15 cellular contexts compared by ENCODE assay signal in the genomic region with DNA sequence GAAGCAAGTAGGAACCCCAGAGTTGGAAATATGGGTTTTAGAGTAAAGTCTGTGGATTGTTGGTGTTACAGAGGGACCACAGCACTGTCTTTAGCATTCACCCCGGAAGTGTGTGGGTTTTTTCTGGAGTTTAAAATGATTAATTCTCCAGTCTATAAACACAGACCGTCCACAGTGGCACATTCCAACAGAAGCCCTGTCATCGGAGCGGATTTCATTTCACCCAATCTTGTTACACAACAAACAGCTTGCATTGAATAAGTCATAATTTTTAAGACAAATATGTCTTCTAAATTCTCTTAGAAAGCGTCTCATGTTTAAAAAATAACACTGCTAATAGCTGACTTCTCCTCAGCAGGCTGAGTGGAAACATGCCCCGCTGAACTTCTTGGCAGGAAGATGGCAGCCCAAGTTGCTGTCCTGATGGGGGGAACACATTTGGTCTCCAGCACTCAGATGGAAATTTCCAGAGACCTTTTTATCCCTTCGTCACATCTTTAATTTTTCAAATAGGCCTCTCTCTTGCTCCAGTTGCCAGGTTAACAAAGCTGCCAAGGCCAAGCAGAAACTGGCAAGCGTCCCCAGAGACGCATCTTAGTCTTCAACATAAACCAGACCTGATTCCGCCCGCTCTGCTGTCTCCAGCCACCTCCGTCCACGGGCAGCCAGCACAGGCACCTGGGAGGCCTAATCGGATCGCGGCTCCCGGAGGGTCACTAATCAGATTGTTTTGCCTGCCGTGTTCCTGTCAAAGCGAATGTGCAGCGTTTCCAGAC. TPM values are rescaled to one million over a fixed set of nuclear protein-coding genes. Genes with fewer than 3 reads are reported as not detected.
DNase-seq lines count a peak whose midpoint lies in the region; ATAC-seq and TF ChIP-seq lines count a peak whose summit lies in the region.
"Had no signal": no experiment of that assay in that cellular context is flagged by ENCODE, and none has a peak within 500 bp of the region (broad histone marks: within the 10 kb centered on the region; RNA-seq: fewer than 3 reads in every experiment).

No MANE protein-coding gene starts in this region.

- ATAC-seq in HG02885 (IDR thresholded peaks at IDR 0.05; ENCODE audit: poor library complexity, unreplicated experiment) (no peak), HG03095 (IDR thresholded peaks at IDR 0.05; ENCODE audit: unreplicated experiment) (no peak)
- ATAC-seq in activated T-cell treated with anti-CD3 and anti-CD28 coated beads, Interleukin-2, amount 50 U/mL, for 72 hours (replicated peaks in 1 of 2), result no peak
- ATAC-seq in stimulated activated memory B cell treated with anti-CD40 and anti-IgM and Interleukin-4, amounts not matched to agents 10 μg/mL and 1 μg/mL and 100 μg/mL, for 72 hours, result no peak
- ATAC-seq: activated CD8-positive, alpha-beta T cell treated with anti-CD3 and anti-CD28 coated beads, Interleukin-2, amount 10 ng/mL, durations not matched to agents 7 days and 5 days; pancreas had no signal

- H3K36me3 ChIP-seq in endodermal cell (ENCODE audit: control insufficient read depth, insufficient read depth, low read length) (no peaks in the 10 kb centered on the region), neural progenitor cell (no peaks in the 10 kb centered on the region)
- H3K36me3 ChIP-seq: pancreas had no signal

- TF ChIP-seq CTCF in AG10803 (conservative IDR thresholded peaks at IDR 0.05; ENCODE audit: low read length), result no peak
- TF ChIP-seq CTCF in endodermal cell (conservative IDR thresholded peaks at IDR 0.05), result no peak
- no peak for TF ChIP-seq CTCF in neural progenitor cell (IDR thresholded peaks at IDR 0.05)

- DNase-seq in AG10803 (ENCODE audit: low read depth) (peak; percentile 81), LHCN-M2 (ENCODE audit: low read depth) (peak; percentile 46), endodermal cell (no peak), neural progenitor cell (ENCODE audit: low spot score) (no peak)
- no peak for DNase-seq in activated T-cell treated with anti-CD3 and anti-CD28 coated beads, Interleukin-2, amount 50 U/mL, for 72 hours
- DNase-seq: activated CD8-positive, alpha-beta T cell treated with anti-CD3 and anti-CD28 coated beads, Interleukin-2, amount 10 ng/mL, durations not matched to agents 7 days and 5 days; mammary epithelial cell; MM.1S; NCI-H345; pancreas; PC-9; stimulated activated CD8-positive, alpha-beta memory T cell treated with anti-CD3 and anti-CD28 coated beads, Interleukin-4, amount 100 ng/mL, for 48 hours had no signal

- H3K4me1 ChIP-seq in endodermal cell (ENCODE audit: control insufficient read depth, insufficient read depth, low read length) (no peaks in the 10 kb centered on the region), neural progenitor cell (peaks cover 23% of the 10 kb centered on the region)
- H3K4me1 ChIP-seq: pancreas had no signal

- H3K27me3 ChIP-seq in endodermal cell (ENCODE audit: control insufficient read depth, insufficient read depth, low read length, poor library complexity, severe bottlenecking), result no peaks in the 10 kb centered on the region
- peaks cover 15% of the 10 kb centered on the region for H3K27me3 ChIP-seq in neural progenitor cell
- H3K27me3 ChIP-seq: pancreas had no signal

- H3K4me3 Mint-ChIP-seq in endodermal cell (no peak overlapping the region), neural progenitor cell (peak overlapping the region; percentile 3)
- H3K4me3 Mint-ChIP-seq in activated T-cell treated with anti-CD3 and anti-CD28 coated beads, Interleukin-2, amount 50 U/mL, for 72 hours, result no peak overlapping the region
- H3K4me3 Mint-ChIP-seq in stimulated activated memory B cell treated with anti-CD40 and anti-IgM and Interleukin-4, amounts not matched to agents 10 μg/mL and 1 μg/mL and 100 μg/mL, for 72 hours, result no peak overlapping the region
- H3K4me3 Mint-ChIP-seq: activated CD8-positive, alpha-beta T cell treated with anti-CD3 and anti-CD28 coated beads, Interleukin-2, amount 10 ng/mL, durations not matched to agents 7 days and 5 days had no signal

- H3K27ac Mint-ChIP-seq in endodermal cell, result peak overlapping the region; percentile 21
- H3K27ac Mint-ChIP-seq in neural progenitor cell, result peak overlapping the region; percentile 72
- H3K27ac Mint-ChIP-seq in activated T-cell treated with anti-CD3 and anti-CD28 coated beads, Interleukin-2, amount 50 U/mL, for 72 hours, result no peak overlapping the region
- no peak overlapping the region for H3K27ac Mint-ChIP-seq in stimulated activated memory B cell treated with anti-CD40 and anti-IgM and Interleukin-4, amounts not matched to agents 10 μg/mL and 1 μg/mL and 100 μg/mL, for 72 hours
- H3K27ac Mint-ChIP-seq: activated CD8-positive, alpha-beta T cell treated with anti-CD3 and anti-CD28 coated beads, Interleukin-2, amount 10 ng/mL, durations not matched to agents 7 days and 5 days had no signal

- 90 to 98% methylated on average over 20 of the region's 20 CpGs for whole genome bisulfite sequencing in endodermal cell (ENCODE audit: insufficient coverage in 1 of 2, insufficient read length in 1 of 2), 2 experiments

- no peaks in the 10 kb centered on the region for H3K4me1 Mint-ChIP-seq in endodermal cell
- peaks cover 40% of the 10 kb centered on the region for H3K4me1 Mint-ChIP-seq in neural progenitor cell
- H3K4me1 Mint-ChIP-seq in activated T-cell treated with anti-CD3 and anti-CD28 coated beads, Interleukin-2, amount 50 U/mL, for 72 hours (ENCODE audit: low read depth), result no peaks in the 10 kb centered on the region
- H3K4me1 Mint-ChIP-seq in stimulated activated memory B cell treated with anti-CD40 and anti-IgM and Interleukin-4, amounts not matched to agents 10 μg/mL and 1 μg/mL and 100 μg/mL, for 72 hours, result peaks cover 6% of the 10 kb centered on the region

- peaks cover 8% of the 10 kb centered on the region for H3F3A ChIP-seq in neural progenitor cell (ENCODE audit: low read depth)

- H3K9me3 Mint-ChIP-seq in endodermal cell (no peaks in the 10 kb centered on the region), neural progenitor cell (peaks cover 3% of the 10 kb centered on the region)
- H3K9me3 Mint-ChIP-seq in activated T-cell treated with anti-CD3 and anti-CD28 coated beads, Interleukin-2, amount 50 U/mL, for 72 hours, result no peaks in the 10 kb centered on the region
- H3K9me3 Mint-ChIP-seq in stimulated activated memory B cell treated with anti-CD40 and anti-IgM and Interleukin-4, amounts not matched to agents 10 μg/mL and 1 μg/mL and 100 μg/mL, for 72 hours, result no peaks in the 10 kb centered on the region

- H3K9me3 ChIP-seq in endodermal cell (ENCODE audit: control insufficient read depth, low read length), result no peaks in the 10 kb centered on the region
- H3K9me3 ChIP-seq in neural progenitor cell (ENCODE audit: low read depth), result no peaks in the 10 kb centered on the region
- H3K9me3 ChIP-seq: pancreas had no signal

- H3K9ac ChIP-seq in endodermal cell (ENCODE audit: extremely low read depth, low read length, poor library complexity, severe bottlenecking) (no peak overlapping the region), neural progenitor cell (no peak overlapping the region)

- H3K27me3 Mint-ChIP-seq in endodermal cell (ENCODE audit: insufficient read depth), result peaks cover 2% of the 10 kb centered on the region
- peaks cover 19% of the 10 kb centered on the region for H3K27me3 Mint-ChIP-seq in neural progenitor cell (ENCODE audit: insufficient read depth, low read depth)
- H3K27me3 Mint-ChIP-seq in activated T-cell treated with anti-CD3 and anti-CD28 coated beads, Interleukin-2, amount 50 U/mL, for 72 hours (ENCODE audit: low read depth), result peaks cover 8% of the 10 kb centered on the region
- peaks cover 25% of the 10 kb centered on the region for H3K27me3 Mint-ChIP-seq in stimulated activated memory B cell treated with anti-CD40 and anti-IgM and Interleukin-4, amounts not matched to agents 10 μg/mL and 1 μg/mL and 100 μg/mL, for 72 hours

- H3K4me2 ChIP-seq in neural progenitor cell, result no peak overlapping the region
- H3K4me2 ChIP-seq: PC-9 had no signal

- H3K27ac ChIP-seq in endodermal cell (ENCODE audit: low read depth, low read length) (no peak overlapping the region), neural progenitor cell (no peak overlapping the region)
- H3K27ac ChIP-seq: pancreas, PC-9 had no signal

- no peaks in the 10 kb centered on the region for H4K20me1 ChIP-seq in neural progenitor cell (ENCODE audit: low read depth)

- no peak overlapping the region for H3K4me3 ChIP-seq in AG10803 (ENCODE audit: low read length)
- no peak overlapping the region for H3K4me3 ChIP-seq in endodermal cell (ENCODE audit: low read length)
- no peak overlapping the region for H3K4me3 ChIP-seq in neural progenitor cell
- H3K4me3 ChIP-seq: pancreas, PC-9 had no signal

- H3K36me3 Mint-ChIP-seq in endodermal cell (ENCODE audit: low read depth), result no peaks in the 10 kb centered on the region
- no peaks in the 10 kb centered on the region for H3K36me3 Mint-ChIP-seq in neural progenitor cell
- no peaks in the 10 kb centered on the region for H3K36me3 Mint-ChIP-seq in activated T-cell treated with anti-CD3 and anti-CD28 coated beads, Interleukin-2, amount 50 U/mL, for 72 hours (ENCODE audit: insufficient read depth in 2 of 2)
- H3K36me3 Mint-ChIP-seq in stimulated activated memory B cell treated with anti-CD40 and anti-IgM and Interleukin-4, amounts not matched to agents 10 μg/mL and 1 μg/mL and 100 μg/mL, for 72 hours, result no peaks in the 10 kb centered on the region

- no peak overlapping the region for H2AFZ ChIP-seq in neural progenitor cell (replicated peaks)
- H2AFZ ChIP-seq: PC-9 had no signal

- no peaks in the 10 kb centered on the region for H3K79me2 ChIP-seq in neural progenitor cell (ENCODE audit: low read depth)

RNA-seq across cellular contexts. Expression of a gene that starts 28.8 kb away (rescaled TPM):
- 21.0 and 21.8 TPM in 2 replicates for total RNA-seq in LHCN-M2 (2014; rRNA removed)
- 7.7 TPM for polyA plus RNA-seq in LHCN-M2 (2012)
- total RNA-seq in endodermal cell, result 10 to 100 TPM; 28.8 to 29.4 TPM
- polyA plus RNA-seq in endodermal cell (2013, experiment 1 of 2), result 19.9 TPM
- polyA plus RNA-seq in endodermal cell (2013, experiment 2 of 2), result 16.4 TPM
- 7.7 and 17.3 TPM in 2 replicates for total RNA-seq in neural progenitor cell (ENCODE audit: low replicate concordance)
- 10 to 100 TPM; 30.4 to 40.1 TPM for total RNA-seq in activated T-cell treated with anti-CD3 and anti-CD28 coated beads, Interleukin-2, amount 50 U/mL, for 72 hours

Comparison
In these comparisons a context has a peak if more than half of its experiments do, and no peak if none do; other contexts are left out.
1. DNase-seq: peak in AG10803 (single experiment) and LHCN-M2 (single experiment); none in endodermal cell (single experiment), neural progenitor cell (single experiment) and activated T-cell treated with anti-CD3 and anti-CD28 coated beads, Interleukin-2, amount 50 U/mL, for 72 hours (0 of 2).
2. H3K27ac Mint-ChIP-seq: peak in endodermal cell (single experiment) and neural progenitor cell (single experiment); none in activated T-cell treated with anti-CD3 and anti-CD28 coated beads, Interleukin-2, amount 50 U/mL, for 72 hours (single experiment) and stimulated activated memory B cell treated with anti-CD40 and anti-IgM and Interleukin-4, amounts not matched to agents 10 μg/mL and 1 μg/mL and 100 μg/mL, for 72 hours (single experiment).